ENCODE assay signal across 14 cellular contexts in the genomic region with DNA sequence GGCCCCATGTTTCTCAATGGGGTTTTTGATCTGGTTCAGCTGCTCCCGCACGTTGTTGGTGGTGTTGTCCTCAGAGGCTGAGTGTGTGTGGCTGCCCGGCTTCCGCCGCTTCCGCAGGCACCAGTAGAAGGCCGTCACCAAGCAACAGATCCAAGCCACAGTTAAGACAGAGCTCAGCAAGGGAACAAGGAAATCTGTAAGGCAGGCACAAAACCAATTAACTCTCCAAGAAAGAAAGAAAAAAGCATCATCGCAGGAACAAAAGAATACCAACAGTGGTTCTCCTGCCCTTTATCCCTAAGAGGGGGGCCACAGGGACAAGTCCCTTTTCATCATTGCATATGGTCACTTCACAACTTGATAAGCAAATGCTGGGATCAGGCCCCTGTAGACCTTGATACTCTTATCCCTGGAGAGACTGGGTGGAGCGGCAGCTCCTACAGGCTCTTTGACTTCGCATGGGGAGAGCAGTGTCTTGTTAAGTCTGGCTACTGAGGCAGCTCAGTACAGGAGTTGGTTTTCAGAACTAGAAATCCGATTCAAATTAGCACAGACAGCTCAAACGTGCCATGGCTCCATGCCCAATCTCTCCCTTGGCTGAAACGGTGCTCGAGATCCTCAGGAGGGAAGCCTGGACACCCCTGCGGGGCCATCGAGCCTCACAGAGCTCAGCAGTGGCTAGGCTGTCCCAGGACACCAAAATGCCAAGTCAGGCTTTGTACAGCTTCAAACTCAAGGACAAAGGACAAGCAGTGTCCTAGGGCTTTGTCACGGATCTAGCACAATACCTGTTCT. TPM values are rescaled to one million over a fixed set of nuclear protein-coding genes. Genes with fewer than 3 reads are reported as not detected.
DNase-seq lines count a peak whose midpoint lies in the region; ATAC-seq, FAIRE-seq and TF ChIP-seq lines count a peak whose summit lies in the region.
"Had no signal": no experiment of that assay in that cellular context is flagged by ENCODE, and none has a peak within 500 bp of the region (broad histone marks: within the 10 kb centered on the region; RNA-seq: fewer than 3 reads in every experiment).

No MANE protein-coding gene starts in this region.

- FAIRE-seq in astrocyte (lab: Jason Lieb, UNC), result peak; percentile 5

- H3K27me3 ChIP-seq in astrocyte (ENCODE audit: insufficient read depth, low read length) (no peaks in the 10 kb centered on the region), vagina (no peaks in the 10 kb centered on the region)
- H3K27me3 ChIP-seq: MG63, Peyer's patch had no signal

- no peak overlapping the region for H2AFZ ChIP-seq in astrocyte (ENCODE audit: low read depth, low read length)

- TF ChIP-seq CTCF in astrocyte (IDR thresholded peaks at IDR 0.05; ENCODE audit: insufficient read depth, low read depth, low read length) (no peak), vagina (IDR thresholded peaks at IDR 0.05) (no peak)

- H3K4me1 Mint-ChIP-seq in astrocyte (ENCODE audit: low read depth, unreplicated experiment), result peaks cover 56% of the 10 kb centered on the region

- intact Hi-C loops in vagina (cut with DNase I), result no loop called here

- no peaks in the 10 kb centered on the region for H3K27me3 Mint-ChIP-seq in astrocyte (ENCODE audit: low read depth, unreplicated experiment)
- H3K27me3 Mint-ChIP-seq: CD4-positive, alpha-beta T cell had no signal

- H3K4me1 ChIP-seq in astrocyte (ENCODE audit: insufficient read depth, low read length) (peaks cover 47% of the 10 kb centered on the region), vagina (peaks cover 51% of the 10 kb centered on the region)

- H3K27ac ChIP-seq in astrocyte (ENCODE audit: low read depth, low read length) (peak overlapping the region; percentile 63), vagina (peak overlapping the region; percentile 68)

- H3K79me2 ChIP-seq in astrocyte (ENCODE audit: insufficient read depth, low read length), result peaks cover 8% of the 10 kb centered on the region

- no peak for TF ChIP-seq POLR2A in vagina (IDR thresholded peaks at IDR 0.05)

- no peak for ATAC-seq in GM18519 (IDR thresholded peaks at IDR 0.05; ENCODE audit: low FRiP score, unreplicated experiment)
- no peak for ATAC-seq in GM18498 (IDR thresholded peaks at IDR 0.05; ENCODE audit: unreplicated experiment)

- H3K4me3 Mint-ChIP-seq in astrocyte (ENCODE audit: unreplicated experiment), result no peak overlapping the region
- H3K4me3 Mint-ChIP-seq: activated naive CD4-positive, alpha-beta T cell treated with anti-CD3 and anti-CD28 coated beads for 36 hours; CD4-positive, alpha-beta T cell had no signal

- H3K9ac ChIP-seq in astrocyte (ENCODE audit: low read length), result peak overlapping the region; percentile 66

- H4K20me1 ChIP-seq in astrocyte (ENCODE audit: insufficient read depth, low read length), result peaks cover 36% of the 10 kb centered on the region

- H3K36me3 Mint-ChIP-seq in astrocyte (ENCODE audit: low read depth, unreplicated experiment), result peaks cover 35% of the 10 kb centered on the region

- H3K4me3 ChIP-seq in astrocyte (ENCODE audit: insufficient read depth, low read depth, low read length), result no peak overlapping the region
- no peak overlapping the region for H3K4me3 ChIP-seq in vagina
- H3K4me3 ChIP-seq: lung, MG63, Peyer's patch had no signal

- no peaks in the 10 kb centered on the region for H3K9me3 Mint-ChIP-seq in astrocyte (ENCODE audit: unreplicated experiment)
- H3K9me3 Mint-ChIP-seq: activated naive CD4-positive, alpha-beta T cell treated with anti-CD3 and anti-CD28 coated beads for 36 hours; CD4-positive, alpha-beta T cell had no signal

- peak overlapping the region; percentile 65 for H3K4me2 ChIP-seq in astrocyte (ENCODE audit: low read length)

- no peaks in the 10 kb centered on the region for H3K9me3 ChIP-seq in astrocyte (ENCODE audit: insufficient read depth, low read depth, low read length)
- no peaks in the 10 kb centered on the region for H3K9me3 ChIP-seq in vagina
- H3K9me3 ChIP-seq: MG63, Peyer's patch had no signal

- H3K36me3 ChIP-seq in astrocyte (ENCODE audit: insufficient read depth, low read length) (peaks cover 59% of the 10 kb centered on the region), vagina (peaks cover 0 to 74% of the 10 kb centered on the region in 2 donors)

- peak overlapping the region; percentile 71 for H3K27ac Mint-ChIP-seq in astrocyte (ENCODE audit: unreplicated experiment)
- H3K27ac Mint-ChIP-seq: activated naive CD4-positive, alpha-beta T cell treated with anti-CD3 and anti-CD28 coated beads for 36 hours; CD4-positive, alpha-beta T cell had no signal

- DNase-seq in astrocyte (ENCODE audit: low read depth) (no peak), globus pallidus (ENCODE audit: low spot score) (peak; percentile 38), occipital lobe (lab: John Stamatoyannopoulos, UW) (peak; percentile 13), vagina (ENCODE audit: extremely low spot score in 2 of 2) (no peak), NCI-H2227 (lab: John Stamatoyannopoulos, UW; ENCODE audit: unreplicated experiment) (no peak)
- DNase-seq: activated naive CD4-positive, alpha-beta T cell treated with anti-CD3 and anti-CD28 coated beads for 36 hours; CD4-positive, alpha-beta T cell; effector CD8-positive, alpha-beta T cell; MG63; NCI-H2171; Peyer's patch had no signal

RNA-seq across cellular contexts. Expression of a gene that starts 33.8 kb away (rescaled TPM):
- total RNA-seq in astrocyte (278 and 380 TPM in 2 replicates), occipital lobe (26.0 TPM), vagina (185 TPM)

Comparison
In these comparisons a context has a peak if more than half of its experiments do, and no peak if none do; other contexts are left out.
1. DNase-seq: peak in globus pallidus (single experiment) and occipital lobe (single experiment); none in astrocyte (single experiment), vagina (0 of 2) and NCI-H2227 (single experiment).